In genomic region chr1:32334274-32334861, GRCh38 we compare ENCODE assay signal across 8 cellular contexts. TPM values are rescaled to one million over a fixed set of nuclear protein-coding genes. Genes with fewer than 3 reads are reported as not detected.
DNase-seq lines count a peak whose midpoint lies in the region; ATAC-seq, FAIRE-seq and TF ChIP-seq lines count a peak whose summit lies in the region.

No MANE protein-coding gene starts in this region.

- peaks cover 18 to 25% (median 25%) of the 10 kb centered on the region in 3 donors for H3K27me3 Mint-ChIP-seq in CD14-positive monocyte (ENCODE audit: low read depth in 3 of 3)
- no peaks in the 10 kb centered on the region for H3K27me3 Mint-ChIP-seq in naive thymus-derived CD4-positive, alpha-beta T cell

- intact Hi-C loops in CD14-positive monocyte (cut with micrococcal nuclease), result loop anchor here (2.0 to 5.0 kb wide), 3 partner anchors 38 to 42 kb away; partner anchors contain the start of gene HDAC1 (in 1 of the 2)
- intact Hi-C loops in naive thymus-derived CD4-positive, alpha-beta T cell (cut with micrococcal nuclease), result loop anchor here in 1 of 2 donors (2.0 kb wide), 1 partner anchor 86 kb away; no protein-coding TSS in a partner anchor

- H3K27me3 ChIP-seq in HUES64 (ENCODE audit: insufficient read depth, low read length) (peaks cover 8% of the 10 kb centered on the region), small intestine (ENCODE audit: control insufficient read depth in 2 of 2, insufficient read depth in 2 of 2, low read length in 2 of 2) (no peaks in the 10 kb centered on the region)
- no peaks in the 10 kb centered on the region for H3K27me3 ChIP-seq in naive thymus-derived CD4-positive, alpha-beta T cell (ENCODE audit: control insufficient read depth in 2 of 2, insufficient read depth in 2 of 2, low read length in 2 of 2)

- ATAC-seq in naive thymus-derived CD4-positive, alpha-beta T cell, result no peak
- ATAC-seq in GM18868 (IDR thresholded peaks at IDR 0.05; ENCODE audit: unreplicated experiment), result no peak

- in situ Hi-C loops in GM13976 (cut with MboI; ENCODE audit: low sequenced_read_pairs, unreplicated experiment), result no loop called here

- FAIRE-seq in small intestine (lab: Jason Lieb, UNC), result no peak

- no peaks in the 10 kb centered on the region for H3K9me3 ChIP-seq in HUES64 (ENCODE audit: insufficient read depth, low read depth, low read length)
- H3K9me3 ChIP-seq in naive thymus-derived CD4-positive, alpha-beta T cell (ENCODE audit: control insufficient read depth in 2 of 3, low read length in 3 of 3), result no peaks in the 10 kb centered on the region
- H3K9me3 ChIP-seq in small intestine (ENCODE audit: control insufficient read depth, low read depth), result no peaks in the 10 kb centered on the region

- peak overlapping the region; percentile 97 for H3K9ac ChIP-seq in HUES64 (ENCODE audit: low read depth, low read length)

- H3K9me3 Mint-ChIP-seq in CD14-positive monocyte, result peaks cover 0 to 6% (median 3%) of the 10 kb centered on the region in 7 donors
- no peaks in the 10 kb centered on the region for H3K9me3 Mint-ChIP-seq in naive thymus-derived CD4-positive, alpha-beta T cell

- H3K4me3 Mint-ChIP-seq in CD14-positive monocyte, result peak overlapping the region; percentile 86 to 93
- peak overlapping the region; percentile 82 to 93 (median 90) for H3K4me3 Mint-ChIP-seq in naive thymus-derived CD4-positive, alpha-beta T cell

- POLR2A ChIA-PET in naive thymus-derived CD4-positive, alpha-beta T cell (lab: Charles Lee), result interaction anchor here (0.7 to 6.3 kb wide), 7 partner anchors 12 to 94 kb away, joined by 3 to 64 read pairs (median 4); no protein-coding TSS in a partner anchor

- peak overlapping the region; percentile 94 for H3K4me3 ChIP-seq in HUES64 (ENCODE audit: low read length)
- H3K4me3 ChIP-seq in naive thymus-derived CD4-positive, alpha-beta T cell (ENCODE audit: low read length), result peak overlapping the region; percentile 60
- peak overlapping the region in 1 of 2 donors; percentile 70 for H3K4me3 ChIP-seq in small intestine (ENCODE audit: low read depth in 1 of 2, low read length in 2 of 2)

- DNase-seq in CD14-positive monocyte (ENCODE audit: low spot score), result no peak
- peak in 1 of 61 donors; percentile 35 for DNase-seq in caudate nucleus (lab: John Stamatoyannopoulos, UW)
- no peak for DNase-seq in naive thymus-derived CD4-positive, alpha-beta T cell
- DNase-seq in HK-2 (ENCODE audit: unreplicated experiment), result no peak
- DNase-seq in GM13976 (ENCODE audit: low spot score), result no peak
- no peak for DNase-seq in small intestine

- 34% methylated on average over 8 of the region's 9 CpGs for WGBS in HUES64
- 18 to 31% (median 23%) methylated on average over 8 to 9 of the region's 9 CpGs for WGBS in small intestine, 3 donors

- H3K27ac Mint-ChIP-seq in CD14-positive monocyte, result no peak overlapping the region
- H3K27ac Mint-ChIP-seq in naive thymus-derived CD4-positive, alpha-beta T cell, result peak overlapping the region; percentile 66 to 95 (median 89)

- peaks cover 55 to 66% of the 10 kb centered on the region in 2 donors for H3K36me3 Mint-ChIP-seq in CD14-positive monocyte
- H3K36me3 Mint-ChIP-seq in naive thymus-derived CD4-positive, alpha-beta T cell, result peaks cover 8 to 21% (median 10%) of the 10 kb centered on the region in 5 donors

- H3K27ac ChIP-seq in HUES64 (ENCODE audit: low read depth, low read length), result peak overlapping the region; percentile 85
- peak overlapping the region; percentile 55 for H3K27ac ChIP-seq in caudate nucleus (ENCODE audit: low read depth, low read length)
- H3K27ac ChIP-seq in naive thymus-derived CD4-positive, alpha-beta T cell (ENCODE audit: low read depth, low read length), result peak overlapping the region; percentile 70
- peak overlapping the region in 1 of 2 donors; percentile 66 for H3K27ac ChIP-seq in small intestine (ENCODE audit: low read depth in 1 of 2, low read length in 1 of 2)

- TF ChIP-seq CTCF in CD14-positive monocyte (IDR thresholded peaks at IDR 0.05), result no peak
- no peak for TF ChIP-seq CTCF in GM13976 (IDR thresholded peaks at IDR 0.05; ENCODE audit: borderline replicate concordance, control extremely low read depth, extremely low read depth, insufficient read depth, missing control alignments)

- H3K4me1 Mint-ChIP-seq in CD14-positive monocyte, result peaks cover 42% of the 10 kb centered on the region
- H3K4me1 Mint-ChIP-seq in naive thymus-derived CD4-positive, alpha-beta T cell, result peaks cover 35 to 52% (median 45%) of the 10 kb centered on the region in 7 donors

- H3K36me3 ChIP-seq in HUES64 (ENCODE audit: insufficient read depth, low read length) (peaks cover 56% of the 10 kb centered on the region), small intestine (ENCODE audit: control insufficient read depth in 2 of 2, insufficient read depth in 2 of 2, low read length in 2 of 2) (peaks cover 12 to 16% of the 10 kb centered on the region in 2 donors)
- H3K36me3 ChIP-seq in naive thymus-derived CD4-positive, alpha-beta T cell (ENCODE audit: control insufficient read depth in 2 of 3, insufficient read depth in 3 of 3, low read length in 3 of 3), result peaks cover 6 to 34% (median 18%) of the 10 kb centered on the region in 3 experiments

- H3K4me1 ChIP-seq in HUES64 (ENCODE audit: insufficient read depth, low read length) (peaks cover 23% of the 10 kb centered on the region), small intestine (ENCODE audit: control insufficient read depth in 2 of 2, insufficient read depth in 1 of 2, low read depth in 1 of 2, low read length in 1 of 2) (peaks cover 0 to 2% of the 10 kb centered on the region in 2 donors)
- peaks cover 20 to 33% of the 10 kb centered on the region in 2 donors for H3K4me1 ChIP-seq in naive thymus-derived CD4-positive, alpha-beta T cell (ENCODE audit: control insufficient read depth in 2 of 2, insufficient read depth in 2 of 2, low read length in 2 of 2)

- CTCF ChIA-PET in naive thymus-derived CD4-positive, alpha-beta T cell (lab: Charles Lee), result interaction anchor here (0.6 kb wide), 2 partner anchors 18 to 43 kb away, joined by 3 read pairs; partner anchors contain the start of gene HDAC1

RNA-seq across cellular contexts. Expression of gene MARCKSL1, which starts 1.7 kb away (rescaled TPM):
- 10 to 100 TPM; 13.9 to 40.3 TPM for polyA plus RNA-seq in CD14-positive monocyte
- 545 TPM for polyA plus RNA-seq in HUES64 (2013, experiment 1 of 2)
- 572 TPM for polyA plus RNA-seq in HUES64 (2013, experiment 2 of 2)
- total RNA-seq in naive thymus-derived CD4-positive, alpha-beta T cell, result 10 to 100 TPM; 22.2 to 70.2 (median 41.7) TPM
- 100 to 1,000 TPM; 175 to 222 TPM for polyA plus RNA-seq in naive thymus-derived CD4-positive, alpha-beta T cell
- 100 to 1,000 TPM in 1 of 3 donors, 10 to 100 TPM in 2; 55.9 to 132 (median 56.7) TPM for polyA plus RNA-seq in small intestine

RNA-seq across cellular contexts. Expression of gene FAM229A, which starts 27.9 kb away (rescaled TPM):
- polyA plus RNA-seq in CD14-positive monocyte, result not detected
- polyA plus RNA-seq in HUES64 (2013, experiment 1 of 2), result 2.5 TPM
- polyA plus RNA-seq in HUES64 (2013, experiment 2 of 2), result 1.9 TPM
- 10 to 100 TPM; 11.9 to 37.6 (median 27.7) TPM for total RNA-seq in naive thymus-derived CD4-positive, alpha-beta T cell
- 1 to 10 TPM in 1 of 2 donors, under 1 TPM in 1; 0.32 to 2.5 TPM for polyA plus RNA-seq in naive thymus-derived CD4-positive, alpha-beta T cell
- polyA plus RNA-seq in small intestine, result 10 to 100 TPM in 2 of 3 donors, 1 to 10 TPM in 1; 4.9 to 69.8 (median 44.9) TPM

RNA-seq across cellular contexts. Expression of gene TSSK3, which starts 28.0 kb away (rescaled TPM):
- 1 to 10 TPM in 1 of 2 donors, under 1 TPM in 1; 0.35 to 1.1 TPM for polyA plus RNA-seq in CD14-positive monocyte
- polyA plus RNA-seq in HUES64 (2013, experiment 1 of 2), result 0.20 TPM
- not detected for polyA plus RNA-seq in HUES64 (2013, experiment 2 of 2)
- total RNA-seq in naive thymus-derived CD4-positive, alpha-beta T cell, result 1 to 10 TPM in 4 of 5 experiments, under 1 TPM in 1; 0.77 to 7.2 (median 2.7) TPM
- polyA plus RNA-seq in naive thymus-derived CD4-positive, alpha-beta T cell, result 1 to 10 TPM in 1 of 2 donors, under 1 TPM in 1; 0.50 to 3.2 TPM
- under 1 TPM in 2 of 3 donors, not detected in 1; 0.45 to 0.48 TPM for polyA plus RNA-seq in small intestine

RNA-seq across cellular contexts. Expression of gene HDAC1, which starts 42.5 kb away (rescaled TPM):
- 10 to 100 TPM; 73.8 to 88.7 TPM for polyA plus RNA-seq in CD14-positive monocyte
- 76.7 TPM for polyA plus RNA-seq in HUES64 (2013, experiment 1 of 2)
- polyA plus RNA-seq in HUES64 (2013, experiment 2 of 2), result 86.6 TPM
- 100 to 1,000 TPM in 4 of 5 experiments, 10 to 100 TPM in 1; 81.8 to 205 (median 174) TPM for total RNA-seq in naive thymus-derived CD4-positive, alpha-beta T cell
- 100 to 1,000 TPM; 170 to 209 TPM for polyA plus RNA-seq in naive thymus-derived CD4-positive, alpha-beta T cell
- 100 to 1,000 TPM in 2 of 3 donors, 10 to 100 TPM in 1; 87.0 to 116 (median 107) TPM for polyA plus RNA-seq in small intestine

RNA-seq across cellular contexts. Expression of gene BSDC1, which starts 59.9 kb away (rescaled TPM):
- 10 to 100 TPM; 19.0 to 23.7 TPM for polyA plus RNA-seq in CD14-positive monocyte
- 23.6 TPM for polyA plus RNA-seq in HUES64 (2013, experiment 1 of 2)
- 25.2 TPM for polyA plus RNA-seq in HUES64 (2013, experiment 2 of 2)
- 100 to 1,000 TPM in 4 of 5 experiments, 10 to 100 TPM in 1; 51.7 to 186 (median 121) TPM for total RNA-seq in naive thymus-derived CD4-positive, alpha-beta T cell
- polyA plus RNA-seq in naive thymus-derived CD4-positive, alpha-beta T cell, result 10 to 100 TPM; 37.6 to 54.9 TPM
- polyA plus RNA-seq in small intestine, result 10 to 100 TPM; 38.5 to 39.7 (median 39.1) TPM

Comparison
In these comparisons a context has a peak if more than half of its experiments do, and no peak if none do; other contexts are left out.
1. H3K27ac Mint-ChIP-seq: peak in naive thymus-derived CD4-positive, alpha-beta T cell (9 of 9); none in CD14-positive monocyte (0 of 7).